Comparison of ENCODE assay signal across 27 cellular contexts in the genomic region with DNA sequence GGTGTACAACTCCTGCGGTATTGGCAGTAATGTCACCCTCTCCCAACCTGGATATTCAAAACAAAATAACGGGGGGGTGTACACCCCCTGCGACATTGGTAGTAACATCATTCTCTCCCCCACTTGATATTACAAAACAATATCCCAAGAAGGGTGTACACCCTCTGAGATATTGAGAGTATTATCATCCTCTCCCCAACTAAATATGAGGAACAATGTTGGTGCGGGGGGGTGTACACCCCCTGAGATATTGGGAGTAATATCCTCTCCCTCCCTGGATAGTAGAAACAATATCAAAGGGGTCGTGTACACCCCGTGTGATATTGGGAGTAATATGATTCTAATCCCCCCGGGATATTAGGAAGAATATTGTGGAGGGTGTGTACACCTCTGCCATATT.
"Had no signal": no experiment of that assay in that cellular context is flagged by ENCODE, and none has a peak within 500 bp of the region (broad histone marks: within the 10 kb centered on the region; RNA-seq: fewer than 3 reads in every experiment).

No MANE protein-coding gene starts in this region.

- ATAC-seq: activated CD4-positive, CD25-positive, alpha-beta regulatory T cell treated with anti-CD3 and anti-CD28 coated beads, Interleukin-2, amount 50 U/mL, for 24 hours; activated T-cell treated with anti-CD3 and anti-CD28 coated beads, Interleukin-2, amount 50 U/mL, for 4 hours; activated T-helper 17 cell treated with anti-CD3 and anti-CD28 coated beads, Interleukin-2, amount 50 U/mL, for 72 hours; esophagus mucosa; foreskin keratinocyte; gastrocnemius medialis; heart left ventricle; T-helper 17 cell had no signal

- H3K27ac Mint-ChIP-seq: activated B cell treated with CpG ODN at 0.5 μM for 24 hours; activated CD4-positive, alpha-beta memory T cell treated with anti-CD3 and anti-CD28 coated beads for 36 hours; activated naive CD4-positive, alpha-beta T cell treated with anti-CD3 and anti-CD28 coated beads for 36 hours; activated T-helper 17 cell treated with anti-CD3 and anti-CD28 coated beads, Interleukin-2, amount 50 U/mL, for 72 hours; dendritic cell treated with granulocyte-macrophage colony-stimulating factor and Interleukin-4, amounts not matched to agents 40 ng/mL and 50 ng/mL, for 4 days; endodermal cell; T-helper 17 cell; T-helper 2 cell treated with Interferon-gamma antibody and Interleukin-4, amounts not matched to agents 5 μg/mL and 100 μg/mL, for 36 hours had no signal

- H3K4me3 Mint-ChIP-seq: activated B cell treated with CpG ODN at 0.5 μM for 24 hours; activated CD4-positive, alpha-beta memory T cell treated with anti-CD3 and anti-CD28 coated beads for 36 hours; activated naive CD4-positive, alpha-beta T cell treated with anti-CD3 and anti-CD28 coated beads for 36 hours; activated T-cell treated with anti-CD3 and anti-CD28 coated beads, Interleukin-2, amount 50 U/mL, for 4 hours; activated T-helper 17 cell treated with anti-CD3 and anti-CD28 coated beads, Interleukin-2, amount 50 U/mL, for 72 hours; central memory CD8-positive, alpha-beta T cell; dendritic cell treated with granulocyte-macrophage colony-stimulating factor and Interleukin-4, amounts not matched to agents 40 ng/mL and 50 ng/mL, for 4 days; endodermal cell; T-helper 17 cell; T-helper 2 cell treated with Interferon-gamma antibody and Interleukin-4, amounts not matched to agents 5 μg/mL and 100 μg/mL, for 36 hours had no signal

- H3K9me3 Mint-ChIP-seq: activated B cell treated with CpG ODN at 0.5 μM for 24 hours; activated naive CD4-positive, alpha-beta T cell treated with anti-CD3 and anti-CD28 coated beads for 36 hours; activated T-cell treated with anti-CD3 and anti-CD28 coated beads, Interleukin-2, amount 50 U/mL, for 4 hours; central memory CD8-positive, alpha-beta T cell; dendritic cell treated with granulocyte-macrophage colony-stimulating factor and Interleukin-4, amounts not matched to agents 40 ng/mL and 50 ng/mL, for 4 days; endodermal cell; T-helper 2 cell treated with Interferon-gamma antibody and Interleukin-4, amounts not matched to agents 5 μg/mL and 100 μg/mL, for 36 hours had no signal

- H3K36me3 Mint-ChIP-seq: activated CD4-positive, alpha-beta memory T cell treated with anti-CD3 and anti-CD28 coated beads for 36 hours had no signal

- H3K4me1 Mint-ChIP-seq: activated B cell treated with CpG ODN at 0.5 μM for 24 hours; activated T-helper 17 cell treated with anti-CD3 and anti-CD28 coated beads, Interleukin-2, amount 50 U/mL, for 72 hours; central memory CD8-positive, alpha-beta T cell; endodermal cell; T-helper 17 cell had no signal

- DNase-seq: activated B cell treated with CpG ODN at 0.5 μM for 24 hours; activated CD4-positive, alpha-beta memory T cell treated with anti-CD3 and anti-CD28 coated beads for 36 hours; activated CD8-positive, alpha-beta memory T cell treated with anti-CD3 and anti-CD28 coated beads for 24 hours; activated effector memory CD4-positive, alpha-beta T cell treated with Interleukin-2 at 50 U/mL for 16 hours; activated gamma-delta T cell treated with Interleukin-2 at 50 U/mL for 16 hours; activated naive CD4-positive, alpha-beta T cell treated with anti-CD3 and anti-CD28 coated beads for 36 hours; activated T-cell treated with anti-CD3 and anti-CD28 coated beads, Interleukin-2, amount 50 U/mL, for 4 hours; amniotic stem cell; anterior cingulate cortex; brain microvascular endothelial cell; dorsolateral prefrontal cortex; effector memory CD4-positive, alpha-beta T cell; endodermal cell; foreskin keratinocyte; gastrocnemius medialis; glutamatergic neuron; heart left ventricle; T-helper 1 cell; T-helper 17 cell; T1000; WERI-Rb-1 had no signal

- H3K27me3 Mint-ChIP-seq: activated B cell treated with CpG ODN at 0.5 μM for 24 hours; activated CD4-positive, alpha-beta memory T cell treated with anti-CD3 and anti-CD28 coated beads for 36 hours; activated T-helper 17 cell treated with anti-CD3 and anti-CD28 coated beads, Interleukin-2, amount 50 U/mL, for 72 hours; central memory CD8-positive, alpha-beta T cell; dendritic cell treated with granulocyte-macrophage colony-stimulating factor and Interleukin-4, amounts not matched to agents 40 ng/mL and 50 ng/mL, for 4 days; T-helper 17 cell had no signal
